8 cellular contexts compared by ENCODE assay signal in the genomic region with DNA sequence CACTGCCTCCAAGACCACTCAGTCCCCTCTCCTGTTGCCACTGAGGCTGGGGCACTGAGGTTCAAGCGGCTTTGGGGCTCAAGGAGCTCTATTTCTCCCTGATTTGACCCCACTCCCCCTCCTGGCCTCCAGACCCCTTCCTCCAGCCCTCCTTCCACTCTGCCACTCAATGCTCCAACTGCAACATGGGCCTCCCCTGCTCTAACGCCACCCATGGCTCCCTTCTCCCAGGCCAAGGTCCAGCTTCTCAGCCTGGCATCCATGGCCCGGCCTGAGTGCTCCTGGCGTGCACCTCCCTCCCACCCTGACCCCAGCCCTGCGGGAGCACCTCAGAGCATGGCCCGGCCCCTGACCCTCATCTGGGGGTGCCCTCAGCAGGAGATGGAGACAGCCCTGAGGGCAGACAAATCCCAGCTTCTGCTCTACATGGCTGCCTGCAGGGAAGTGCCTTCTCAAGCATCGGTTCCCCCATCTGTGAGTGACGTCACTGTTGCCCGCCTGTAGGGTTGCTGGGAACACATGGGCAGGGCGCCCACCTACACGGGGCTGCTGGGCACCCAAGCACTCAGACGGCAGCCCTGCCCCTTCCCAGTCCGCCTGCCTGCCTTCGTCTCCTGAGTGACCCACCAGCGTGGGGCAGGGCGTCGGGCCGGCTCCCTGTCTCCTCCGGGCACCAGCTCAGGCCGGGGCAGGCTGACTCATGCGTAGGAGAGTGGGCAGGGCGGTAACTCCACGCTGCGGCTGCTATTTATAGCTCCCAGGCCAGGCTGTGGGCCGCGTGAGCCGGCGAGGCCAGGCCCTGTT. TPM values are rescaled to one million over a fixed set of nuclear protein-coding genes. Genes with fewer than 3 reads are reported as not detected.
DNase-seq lines count a peak whose midpoint lies in the region; ATAC-seq and TF ChIP-seq lines count a peak whose summit lies in the region.

No MANE protein-coding gene starts in this region.

- H3K4me1 Mint-ChIP-seq in T-helper 17 cell, result peaks cover 2% of the 10 kb centered on the region

- no peak for TF ChIP-seq CTCF in gastroesophageal sphincter (IDR thresholded peaks at IDR 0.05)

- WGBS in gastroesophageal sphincter (ENCODE audit: low coverage in 1 of 2), 2 donors, result 93 to 100% methylated on average over 1 to 2 of the region's 28 CpGs

- peaks cover 66% of the 10 kb centered on the region for H3K27me3 ChIP-seq in gastroesophageal sphincter
- H3K27me3 ChIP-seq in rectal smooth muscle tissue (ENCODE audit: control insufficient read depth, insufficient read depth, low read length), result peaks cover 31% of the 10 kb centered on the region

- H3K4me3 Mint-ChIP-seq in T-helper 17 cell, result peak overlapping the region; percentile 57

- DNase-seq in GM19240 (ENCODE audit: insufficient read length, low spot score) (peak; percentile 1), T-helper 17 cell (no peak), NCI-H2107 (lab: John Stamatoyannopoulos, UW) (no peak), NCI-H2029 (lab: John Stamatoyannopoulos, UW) (no peak)
- no peak for DNase-seq in stimulated activated CD4-positive, alpha-beta T cell treated with anti-CD3 and anti-CD28 coated beads, Interleukin-4, amount 100 ng/mL, for 4 hours

- H3K27ac Mint-ChIP-seq in T-helper 17 cell, result no peak overlapping the region

- no peak overlapping the region for H3K9ac ChIP-seq in rectal smooth muscle tissue (ENCODE audit: low read length)

- peaks cover 3% of the 10 kb centered on the region for H3K36me3 Mint-ChIP-seq in T-helper 17 cell (ENCODE audit: low read depth)

- TF ChIP-seq EP300 in gastroesophageal sphincter (IDR thresholded peaks at IDR 0.05), result no peak

- H3K9me3 ChIP-seq in T-helper 17 cell (ENCODE audit: control insufficient read depth, low read length, poor library complexity, severe bottlenecking), result no peaks in the 10 kb centered on the region
- H3K9me3 ChIP-seq in gastroesophageal sphincter, result no peaks in the 10 kb centered on the region

- H3K4me1 ChIP-seq in gastroesophageal sphincter (peaks cover 0 to 47% (median 20%) of the 10 kb centered on the region in 3 donors), rectal smooth muscle tissue (ENCODE audit: control insufficient read depth, insufficient read depth, low read length) (peaks cover 5% of the 10 kb centered on the region)

- H3K27ac ChIP-seq in gastroesophageal sphincter (peak overlapping the region; percentile 31 to 86 (median 83)), rectal smooth muscle tissue (ENCODE audit: low read depth, low read length) (peak overlapping the region; percentile 14)

- peaks cover 38% of the 10 kb centered on the region for H3K27me3 Mint-ChIP-seq in T-helper 17 cell

- ATAC-seq in T-helper 17 cell (no peak), gastroesophageal sphincter (peak; percentile 90), HG03442 (IDR thresholded peaks at IDR 0.05; ENCODE audit: unreplicated experiment) (no peak)

- H3K36me3 ChIP-seq in gastroesophageal sphincter (peaks cover 0 to 3% of the 10 kb centered on the region in 2 donors), rectal smooth muscle tissue (ENCODE audit: control insufficient read depth, insufficient read depth, low read length) (no peaks in the 10 kb centered on the region)

- H3K4me3 ChIP-seq in gastroesophageal sphincter (peak overlapping the region in 1 of 2 donors; percentile 3), rectal smooth muscle tissue (ENCODE audit: low read length) (no peak overlapping the region)

- no peak for TF ChIP-seq POLR2A in gastroesophageal sphincter (IDR thresholded peaks at IDR 0.05)

RNA-seq across cellular contexts. Expression of a gene that starts 1.6 kb away (rescaled TPM):
- total RNA-seq in T-helper 17 cell (under 1 TPM; 0.40 to 0.42 TPM), gastroesophageal sphincter (10 to 100 TPM in 3 of 4 donors, 1 to 10 TPM in 1; 4.7 to 25.8 (median 11.7) TPM)

RNA-seq across cellular contexts. Expression of a gene that starts 17.1 kb away (rescaled TPM):
- total RNA-seq in T-helper 17 cell (10 to 100 TPM; 12.3 to 20.6 TPM), gastroesophageal sphincter (10 to 100 TPM; 26.3 to 42.7 (median 30.7) TPM)

RNA-seq across cellular contexts. Expression of a gene that starts 20.2 kb away (rescaled TPM):
- total RNA-seq in T-helper 17 cell, result 1 to 10 TPM; 2.1 to 4.5 TPM
- total RNA-seq in gastroesophageal sphincter, result 10 to 100 TPM in 2 of 4 donors, 1 to 10 TPM in 2; 4.7 to 15.6 (median 9.2) TPM

Comparison
In these comparisons a context has a peak if more than half of its experiments do, and no peak if none do; other contexts are left out.
1. RNA of a gene that starts 1.6 kb away (total RNA-seq): 4.7 to 25.8 TPM in gastroesophageal sphincter; 0.40 to 0.42 TPM in T-helper 17 cell; every median in the first group is over 4 times any median in the second.